18 cellular contexts compared by ENCODE assay signal in the genomic region with DNA sequence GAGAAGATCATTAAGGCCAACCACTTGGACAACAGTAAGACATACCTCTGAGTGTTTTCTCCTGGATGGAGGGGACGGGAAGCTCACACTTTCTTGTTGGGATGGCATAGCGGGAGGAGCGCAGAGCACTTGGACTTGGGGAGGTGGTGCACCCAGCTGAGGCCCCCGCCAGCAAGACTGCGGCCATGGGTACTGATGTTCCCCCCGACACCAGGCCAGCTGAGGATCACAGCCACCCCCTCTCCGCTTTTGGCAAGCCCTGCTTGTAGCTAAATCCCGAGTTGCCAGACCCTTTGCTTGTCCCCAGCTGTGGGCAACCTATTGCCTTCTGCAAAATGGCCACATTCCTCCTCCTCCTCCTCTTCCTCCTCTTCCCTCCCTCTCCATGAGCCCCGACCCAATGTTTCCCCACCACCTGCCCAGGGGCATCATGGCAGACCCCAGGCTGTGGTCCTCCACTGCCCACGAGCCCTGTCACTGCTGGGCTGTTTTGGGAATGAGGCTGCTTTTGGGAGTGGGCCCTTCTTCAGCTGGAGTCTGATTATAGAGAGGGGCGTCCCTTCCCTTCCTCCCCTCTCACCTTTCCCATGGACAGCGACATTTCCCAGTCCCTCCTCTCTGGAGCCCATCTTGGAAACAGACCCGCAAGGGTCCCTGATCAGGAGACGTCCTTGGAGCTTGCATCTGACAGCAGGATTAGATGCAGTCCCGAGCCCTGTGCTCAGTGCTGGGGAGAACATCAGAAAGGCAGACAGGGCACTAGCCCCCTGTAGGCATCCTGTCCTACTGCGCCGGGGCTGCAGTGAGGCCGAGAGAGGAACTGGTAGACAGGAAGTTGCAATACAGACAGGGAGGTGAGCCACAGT.
DNase-seq lines count a peak whose midpoint lies in the region; ATAC-seq and TF ChIP-seq lines count a peak whose summit lies in the region.
"Had no signal": no experiment of that assay in that cellular context is flagged by ENCODE, and none has a peak within 500 bp of the region (broad histone marks: within the 10 kb centered on the region; RNA-seq: fewer than 3 reads in every experiment).

No MANE protein-coding gene starts in this region.

- POLR2A ChIA-PET in SK-N-SH (lab: Yijun Ruan, JAX) = interaction anchor here (0.7 kb wide), 1 partner anchor 10 kb away, joined by 3 read pairs; no protein-coding TSS in a partner anchor

- 32% methylated on average over 18 of the region's 18 CpGs for WGBS in SK-N-SH (ENCODE audit: low lambda C conversion rate)

- TF ChIP-seq CTCF in SK-N-SH (IDR thresholded peaks at IDR 0.05) (no peak), choroid plexus epithelial cell (conservative IDR thresholded peaks at IDR 0.05; ENCODE audit: low read depth, low read length) (peak; percentile 34)

- H3K4me3 ChIP-seq in SK-N-SH (ENCODE audit: low read depth in 2 of 2, low read length in 1 of 2) (no peak overlapping the region), choroid plexus epithelial cell (ENCODE audit: low read depth, low read length) (no peak overlapping the region)
- H3K4me3 ChIP-seq: dorsolateral prefrontal cortex, suprapubic skin had no signal

- H3K9ac ChIP-seq in SK-N-SH = no peak overlapping the region

- no peak for TF ChIP-seq EP300 in SK-N-SH (IDR thresholded peaks at IDR 0.05; ENCODE audit: borderline replicate concordance in 1 of 2, low read depth in 1 of 2, low read length in 1 of 2)

- CTCF ChIA-PET in SK-N-SH (lab: Yijun Ruan, JAX) = interaction anchor here (0.9 to 1.1 kb wide), 3 partner anchors 9 to 249 kb away, joined by 3 to 4 read pairs (median 3); no protein-coding TSS in a partner anchor

- H2AFZ ChIP-seq in SK-N-SH (ENCODE audit: low read depth) = no peak overlapping the region

- H3K4me2 ChIP-seq in SK-N-SH = no peak overlapping the region

- H3K36me3 ChIP-seq in SK-N-SH (replicated peaks in 1 of 2; ENCODE audit: control insufficient read depth in 1 of 2, insufficient read depth in 2 of 2, low read length in 1 of 2) = no peaks in the 10 kb centered on the region
- H3K36me3 ChIP-seq: suprapubic skin had no signal

- H4K20me1 ChIP-seq in SK-N-SH (ENCODE audit: insufficient read depth) = no peaks in the 10 kb centered on the region

- no peaks in the 10 kb centered on the region for H3K79me2 ChIP-seq in SK-N-SH (ENCODE audit: insufficient read depth)

- no peaks in the 10 kb centered on the region for H3K4me1 ChIP-seq in SK-N-SH (ENCODE audit: control insufficient read depth in 1 of 2, insufficient read depth in 2 of 2, low read depth in 1 of 2, low read length in 1 of 2)
- H3K4me1 ChIP-seq: suprapubic skin had no signal

- DNase-seq in SK-N-SH = peak; percentile 27
- DNase-seq in NCI-H69 (lab: John Stamatoyannopoulos, UW) = peak; percentile 15
- DNase-seq in choroid plexus epithelial cell (ENCODE audit: low read depth) = peak; percentile 37
- peak; percentile 5 for DNase-seq in stimulated activated CD8-positive, alpha-beta memory T cell treated with anti-CD3 and anti-CD28 coated beads, Interleukin-4, amount 100 ng/mL, for 48 hours
- DNase-seq in DMS79 (lab: John Stamatoyannopoulos, UW) = no peak
- DNase-seq: activated CD4-positive, CD25-positive, alpha-beta regulatory T cell; activated naive CD4-positive, alpha-beta T cell treated with anti-CD3 and anti-CD28 coated beads for 36 hours; CD4-positive, CD25-positive, alpha-beta regulatory T cell; dorsolateral prefrontal cortex; GDM1; left ventricle myocardium superior; NCI-H2107; NK-92 treated with Interleukin-12 subunit alpha and Interleukin-12 subunit beta, amount 100 ng/mL, for 24 hours; SW 1271 had no signal

- H3K27ac ChIP-seq in SK-N-SH (ENCODE audit: low read depth in 2 of 2, low read length in 1 of 2) = no peak overlapping the region
- H3K27ac ChIP-seq: dorsolateral prefrontal cortex, suprapubic skin had no signal

- no peaks in the 10 kb centered on the region for H3F3A ChIP-seq in SK-N-SH (replicated peaks; ENCODE audit: insufficient read depth)

- no peaks in the 10 kb centered on the region for H3K9me3 ChIP-seq in SK-N-SH
- H3K9me3 ChIP-seq: suprapubic skin had no signal

- no peaks in the 10 kb centered on the region; the same call in 1 of the 2 replicates for H3K27me3 ChIP-seq in SK-N-SH (ENCODE audit: insufficient read depth)
- H3K27me3 ChIP-seq: dorsolateral prefrontal cortex had no signal

- no peaks in the 10 kb centered on the region for H3K9me2 ChIP-seq in SK-N-SH

- TF ChIP-seq RAD21 in SK-N-SH (IDR thresholded peaks at IDR 0.05; ENCODE audit: low read length) = no peak

- ATAC-seq in SK-N-SH treated with all-trans-retinoic acid at 6 μM for 48 hours (no peak), HG03108 (IDR thresholded peaks at IDR 0.05; ENCODE audit: unreplicated experiment) (no peak), HG02610 (IDR thresholded peaks at IDR 0.05; ENCODE audit: unreplicated experiment) (no peak)
- ATAC-seq: left ventricle myocardium superior had no signal

TF ChIP-seq in SK-N-SH, 30 proteins besides CTCF, POLR2A, EP300 and RAD21 (continues in another document):
- TF ChIP-seq, protein P1, sequence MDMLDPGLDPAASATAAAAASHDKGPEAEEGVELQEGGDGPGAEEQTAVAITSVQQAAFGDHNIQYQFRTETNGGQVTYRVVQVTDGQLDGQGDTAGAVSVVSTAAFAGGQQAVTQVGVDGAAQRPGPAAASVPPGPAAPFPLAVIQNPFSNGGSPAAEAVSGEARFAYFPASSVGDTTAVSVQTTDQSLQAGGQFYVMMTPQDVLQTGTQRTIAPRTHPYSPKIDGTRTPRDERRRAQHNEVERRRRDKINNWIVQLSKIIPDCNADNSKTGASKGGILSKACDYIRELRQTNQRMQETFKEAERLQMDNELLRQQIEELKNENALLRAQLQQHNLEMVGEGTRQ (IDR thresholded peaks at IDR 0.05; ENCODE audit: borderline replicate concordance, low read depth, low read length) = no peak
- TF ChIP-seq, protein P2, sequence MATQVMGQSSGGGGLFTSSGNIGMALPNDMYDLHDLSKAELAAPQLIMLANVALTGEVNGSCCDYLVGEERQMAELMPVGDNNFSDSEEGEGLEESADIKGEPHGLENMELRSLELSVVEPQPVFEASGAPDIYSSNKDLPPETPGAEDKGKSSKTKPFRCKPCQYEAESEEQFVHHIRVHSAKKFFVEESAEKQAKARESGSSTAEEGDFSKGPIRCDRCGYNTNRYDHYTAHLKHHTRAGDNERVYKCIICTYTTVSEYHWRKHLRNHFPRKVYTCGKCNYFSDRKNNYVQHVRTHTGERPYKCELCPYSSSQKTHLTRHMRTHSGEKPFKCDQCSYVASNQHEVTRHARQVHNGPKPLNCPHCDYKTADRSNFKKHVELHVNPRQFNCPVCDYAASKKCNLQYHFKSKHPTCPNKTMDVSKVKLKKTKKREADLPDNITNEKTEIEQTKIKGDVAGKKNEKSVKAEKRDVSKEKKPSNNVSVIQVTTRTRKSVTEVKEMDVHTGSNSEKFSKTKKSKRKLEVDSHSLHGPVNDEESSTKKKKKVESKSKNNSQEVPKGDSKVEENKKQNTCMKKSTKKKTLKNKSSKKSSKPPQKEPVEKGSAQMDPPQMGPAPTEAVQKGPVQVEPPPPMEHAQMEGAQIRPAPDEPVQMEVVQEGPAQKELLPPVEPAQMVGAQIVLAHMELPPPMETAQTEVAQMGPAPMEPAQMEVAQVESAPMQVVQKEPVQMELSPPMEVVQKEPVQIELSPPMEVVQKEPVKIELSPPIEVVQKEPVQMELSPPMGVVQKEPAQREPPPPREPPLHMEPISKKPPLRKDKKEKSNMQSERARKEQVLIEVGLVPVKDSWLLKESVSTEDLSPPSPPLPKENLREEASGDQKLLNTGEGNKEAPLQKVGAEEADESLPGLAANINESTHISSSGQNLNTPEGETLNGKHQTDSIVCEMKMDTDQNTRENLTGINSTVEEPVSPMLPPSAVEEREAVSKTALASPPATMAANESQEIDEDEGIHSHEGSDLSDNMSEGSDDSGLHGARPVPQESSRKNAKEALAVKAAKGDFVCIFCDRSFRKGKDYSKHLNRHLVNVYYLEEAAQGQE (IDR thresholded peaks at IDR 0.05; ENCODE audit: low read depth, low read length) = no peak
- no peak for TF ChIP-seq FOSL2 (IDR thresholded peaks at IDR 0.05; ENCODE audit: borderline replicate concordance, low read depth)

TF ChIP-seq in SK-N-SH treated with all-trans-retinoic acid at 6 μM for 48 hours, 23 proteins besides CTCF, POLR2A, EP300 and RAD21:
- no peak for TF ChIP-seq RARB (CRISPR knock-in tag; IDR thresholded peaks at IDR 0.05)
- no peak for TF ChIP-seq TOX (CRISPR knock-in tag; IDR thresholded peaks at IDR 0.05; ENCODE audit: borderline replicate concordance)
- TF ChIP-seq, protein P3, sequence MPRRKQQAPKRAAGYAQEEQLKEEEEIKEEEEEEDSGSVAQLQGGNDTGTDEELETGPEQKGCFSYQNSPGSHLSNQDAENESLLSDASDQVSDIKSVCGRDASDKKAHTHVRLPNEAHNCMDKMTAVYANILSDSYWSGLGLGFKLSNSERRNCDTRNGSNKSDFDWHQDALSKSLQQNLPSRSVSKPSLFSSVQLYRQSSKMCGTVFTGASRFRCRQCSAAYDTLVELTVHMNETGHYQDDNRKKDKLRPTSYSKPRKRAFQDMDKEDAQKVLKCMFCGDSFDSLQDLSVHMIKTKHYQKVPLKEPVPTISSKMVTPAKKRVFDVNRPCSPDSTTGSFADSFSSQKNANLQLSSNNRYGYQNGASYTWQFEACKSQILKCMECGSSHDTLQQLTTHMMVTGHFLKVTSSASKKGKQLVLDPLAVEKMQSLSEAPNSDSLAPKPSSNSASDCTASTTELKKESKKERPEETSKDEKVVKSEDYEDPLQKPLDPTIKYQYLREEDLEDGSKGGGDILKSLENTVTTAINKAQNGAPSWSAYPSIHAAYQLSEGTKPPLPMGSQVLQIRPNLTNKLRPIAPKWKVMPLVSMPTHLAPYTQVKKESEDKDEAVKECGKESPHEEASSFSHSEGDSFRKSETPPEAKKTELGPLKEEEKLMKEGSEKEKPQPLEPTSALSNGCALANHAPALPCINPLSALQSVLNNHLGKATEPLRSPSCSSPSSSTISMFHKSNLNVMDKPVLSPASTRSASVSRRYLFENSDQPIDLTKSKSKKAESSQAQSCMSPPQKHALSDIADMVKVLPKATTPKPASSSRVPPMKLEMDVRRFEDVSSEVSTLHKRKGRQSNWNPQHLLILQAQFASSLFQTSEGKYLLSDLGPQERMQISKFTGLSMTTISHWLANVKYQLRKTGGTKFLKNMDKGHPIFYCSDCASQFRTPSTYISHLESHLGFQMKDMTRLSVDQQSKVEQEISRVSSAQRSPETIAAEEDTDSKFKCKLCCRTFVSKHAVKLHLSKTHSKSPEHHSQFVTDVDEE (CRISPR knock-in tag; IDR thresholded peaks at IDR 0.05) = no peak
- TF ChIP-seq OSR1 (CRISPR knock-in tag; IDR thresholded peaks at IDR 0.05) = no peak
